10 cellular contexts compared by ENCODE assay signal in the genomic region with DNA sequence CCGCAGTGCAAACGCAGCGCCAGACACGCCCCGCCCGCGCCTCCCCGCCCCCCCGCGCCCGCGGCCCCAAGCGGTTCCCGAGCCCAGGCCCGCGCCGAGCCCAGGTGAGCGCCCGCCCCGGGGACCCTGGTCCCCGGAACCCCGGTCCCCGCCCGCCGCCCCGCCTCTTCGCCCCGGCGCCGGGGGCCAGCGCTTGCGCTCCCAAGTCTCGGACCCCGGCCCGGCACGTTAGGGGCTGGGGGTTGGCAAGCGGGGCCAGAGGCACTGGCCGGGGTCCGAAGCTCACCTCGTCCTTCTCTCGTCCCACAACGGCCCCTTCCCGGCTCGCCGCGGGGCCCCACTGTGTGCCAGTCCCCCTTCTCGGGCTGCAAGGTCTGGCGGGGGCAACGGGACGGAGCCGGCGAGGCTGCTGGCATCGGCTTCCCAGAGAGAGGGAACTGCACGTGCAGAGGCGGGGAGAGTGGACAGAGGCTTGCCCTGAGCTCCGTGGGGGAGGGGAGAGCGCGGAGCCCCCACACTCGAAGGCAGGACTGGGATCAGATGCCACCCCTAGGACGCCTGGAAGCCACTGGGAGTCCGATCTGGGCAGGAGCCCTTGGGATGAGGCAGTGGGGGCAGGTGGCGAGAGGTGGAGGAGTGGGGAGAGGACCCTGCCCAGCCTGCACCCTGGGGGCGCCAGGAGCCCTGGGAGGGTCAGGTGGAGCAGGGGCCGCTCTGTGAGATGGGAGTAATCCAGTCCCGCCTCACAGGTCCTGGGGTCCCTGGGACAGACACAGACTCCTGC. TPM values are rescaled to one million over a fixed set of nuclear protein-coding genes. Genes with fewer than 3 reads are reported as not detected.
DNase-seq lines count a peak whose midpoint lies in the region; ATAC-seq, FAIRE-seq and TF ChIP-seq lines count a peak whose summit lies in the region.
"Had no signal": no experiment of that assay in that cellular context is flagged by ENCODE, and none has a peak within 500 bp of the region (broad histone marks: within the 10 kb centered on the region; RNA-seq: fewer than 3 reads in every experiment).

No MANE protein-coding gene starts in this region.

- intact Hi-C loops in spleen (cut with DNase I; ENCODE audit: low total_unique reads), result loop anchor here (10.0 kb wide), 1 partner anchor 50 kb away; a partner anchor contains a TSS

- no peaks in the 10 kb centered on the region for H3K36me3 Mint-ChIP-seq in astrocyte (ENCODE audit: low read depth, unreplicated experiment)

- TF ChIP-seq CTCF in astrocyte (IDR thresholded peaks at IDR 0.05; ENCODE audit: insufficient read depth, low read depth, low read length), result no peak
- no peak for TF ChIP-seq CTCF in keratinocyte (optimal IDR thresholded peaks at IDR 0.05 in 1 of 3, IDR thresholded peaks at IDR 0.05 in 1 of 3, conservative IDR thresholded peaks at IDR 0.05 in 1 of 3; ENCODE audit: extremely low read depth in 1 of 3, insufficient read depth in 2 of 3, low read length in 3 of 3)
- no peak for TF ChIP-seq CTCF in spleen (IDR thresholded peaks at IDR 0.05 in 8 of 11, conservative IDR thresholded peaks at IDR 0.05 in 3 of 11)

- peaks cover 2% of the 10 kb centered on the region for H3K4me1 Mint-ChIP-seq in astrocyte (ENCODE audit: low read depth, unreplicated experiment)

- dilution Hi-C loops in keratinocyte (cut with MboI; ENCODE audit: extremely low pct_ligation_motif_present, low sequenced_read_pairs), result no loop called here

- H3K27me3 ChIP-seq in H7 (ENCODE audit: control insufficient read depth, insufficient read depth, low read length) (peaks cover 64% of the 10 kb centered on the region), astrocyte (ENCODE audit: insufficient read depth, low read length) (peaks cover 14% of the 10 kb centered on the region), keratinocyte (ENCODE audit: control insufficient read depth, extremely low read depth, insufficient read depth, low read length) (peaks cover 11% of the 10 kb centered on the region), spleen (replicated peaks in 1 of 7) (peaks cover 0 to 32% (median 16%) of the 10 kb centered on the region in 7 donors), MG63 (no peaks in the 10 kb centered on the region)

- no peaks in the 10 kb centered on the region for H3K4me1 ChIP-seq in astrocyte (ENCODE audit: insufficient read depth, low read length)
- H3K4me1 ChIP-seq in keratinocyte (ENCODE audit: control insufficient read depth, extremely low read depth, insufficient read depth, low read length), result peaks cover 17% of the 10 kb centered on the region
- H3K4me1 ChIP-seq in spleen, result peaks cover 5 to 62% (median 45%) of the 10 kb centered on the region in 6 donors

- H4K20me1 ChIP-seq in astrocyte (ENCODE audit: insufficient read depth, low read length) (no peaks in the 10 kb centered on the region), keratinocyte (ENCODE audit: control insufficient read depth, extremely low read depth, insufficient read depth, low read length) (no peaks in the 10 kb centered on the region)

- no peak overlapping the region for H3K4me3 Mint-ChIP-seq in astrocyte (ENCODE audit: unreplicated experiment)

- H3K27ac ChIP-seq in astrocyte (ENCODE audit: low read depth, low read length) (no peak overlapping the region), keratinocyte (ENCODE audit: control insufficient read depth, insufficient read depth, low read length) (no peak overlapping the region), spleen (no peak overlapping the region)

- H3K4me3 ChIP-seq in H7 (ENCODE audit: insufficient read depth, low read depth, low read length) (peak overlapping the region; percentile 28), astrocyte (ENCODE audit: insufficient read depth, low read depth, low read length) (no peak overlapping the region), keratinocyte (ENCODE audit: control insufficient read depth in 2 of 3, extremely low read depth in 1 of 3, insufficient read depth in 2 of 3, low read depth in 1 of 3, low read length in 3 of 3) (peak overlapping the region in 2 of 3 experiments; percentile 18 to 46), spleen (peak overlapping the region in 4 of 8 donors; percentile 22 to 63 (median 34)), MG63 (no peak overlapping the region)

- no peaks in the 10 kb centered on the region for H3K9me3 Mint-ChIP-seq in astrocyte (ENCODE audit: unreplicated experiment)

- H3K9ac ChIP-seq in astrocyte (ENCODE audit: low read length) (no peak overlapping the region), keratinocyte (ENCODE audit: control insufficient read depth, extremely low read depth, insufficient read depth, low read length) (no peak overlapping the region)

- H3K79me2 ChIP-seq in astrocyte (ENCODE audit: insufficient read depth, low read length) (no peaks in the 10 kb centered on the region), keratinocyte (ENCODE audit: control insufficient read depth, insufficient read depth, low read length) (no peaks in the 10 kb centered on the region)

- H3K36me3 ChIP-seq in H7 (replicated peaks; ENCODE audit: control insufficient read depth, insufficient read depth, low read length) (no peaks in the 10 kb centered on the region), astrocyte (ENCODE audit: insufficient read depth, low read length) (no peaks in the 10 kb centered on the region), keratinocyte (ENCODE audit: control insufficient read depth in 2 of 2, extremely low read depth in 1 of 2, insufficient read depth in 2 of 2, low read length in 2 of 2) (no peaks in the 10 kb centered on the region), spleen (no peaks in the 10 kb centered on the region), MG63 (no peaks in the 10 kb centered on the region)

- H2AFZ ChIP-seq in astrocyte (ENCODE audit: low read depth, low read length) (peak overlapping the region; percentile 56), keratinocyte (ENCODE audit: control insufficient read depth, low read length) (peak overlapping the region; percentile 26)

- ATAC-seq in GM18867 (IDR thresholded peaks at IDR 0.05; ENCODE audit: unreplicated experiment) (no peak), GM18511 (IDR thresholded peaks at IDR 0.05; ENCODE audit: unreplicated experiment) (no peak)
- ATAC-seq: activated CD4-positive, alpha-beta T cell treated with anti-CD3 and anti-CD28 coated beads for 36 hours had no signal

- 11 to 17% (median 13%) methylated on average over 26 to 65 of the region's 65 CpGs for WGBS in spleen, 5 donors

- no peaks in the 10 kb centered on the region for H3K9me3 ChIP-seq in astrocyte (ENCODE audit: insufficient read depth, low read depth, low read length)
- H3K9me3 ChIP-seq in keratinocyte (ENCODE audit: control insufficient read depth, low read depth, low read length), result no peaks in the 10 kb centered on the region
- no peaks in the 10 kb centered on the region for H3K9me3 ChIP-seq in spleen
- H3K9me3 ChIP-seq in MG63, result no peaks in the 10 kb centered on the region

- peak overlapping the region; percentile 75 for H3K4me2 ChIP-seq in astrocyte (ENCODE audit: low read length)
- peak overlapping the region; percentile 41 for H3K4me2 ChIP-seq in keratinocyte (ENCODE audit: control insufficient read depth, extremely low read depth, insufficient read depth, low read depth, low read length)

- H3K27ac Mint-ChIP-seq in astrocyte (ENCODE audit: unreplicated experiment), result no peak overlapping the region
- H3K27ac Mint-ChIP-seq: activated CD4-positive, alpha-beta T cell treated with anti-CD3 and anti-CD28 coated beads for 36 hours had no signal

- FAIRE-seq in astrocyte (lab: Jason Lieb, UNC), result no peak
- no peak for FAIRE-seq in keratinocyte (lab: Jason Lieb, UNC)

- peak; percentile 85 for DNase-seq in H7
- DNase-seq in astrocyte (ENCODE audit: low read depth), result no peak
- DNase-seq in keratinocyte (ENCODE audit: low read depth, low spot score), result no peak
- peak; percentile 78 for DNase-seq in spleen
- no peak for DNase-seq in MG63
- DNase-seq in NCI-H446 treated with DMSO at 0.1 percent for 48 hours (lab: John Stamatoyannopoulos, UW), result no peak
- DNase-seq: NCI-H2081 had no signal

- TF ChIP-seq POLR2A in spleen (IDR thresholded peaks at IDR 0.05), result no peak

- H3K27me3 Mint-ChIP-seq in astrocyte (ENCODE audit: low read depth, unreplicated experiment), result peaks cover 31% of the 10 kb centered on the region

- no peaks in the 10 kb centered on the region for H3K9me1 ChIP-seq in keratinocyte (ENCODE audit: control insufficient read depth, extremely low read depth, insufficient read depth, low read length)

RNA-seq across cellular contexts. Expression of a gene that starts 1.8 kb away (rescaled TPM):
- total RNA-seq in H7 (2014; rRNA removed; shearing (Covaris generic)), result 0.38 and 1.5 TPM in 2 replicates
- total RNA-seq in astrocyte, result 0.48 and 0.67 TPM in 2 replicates
- polyA plus RNA-seq in keratinocyte, result 0.56 to 1.1 TPM (median 0.59 TPM) in 3 replicates
- polyA plus RNA-seq in keratinocyte (2011; ENCODE audit: low read depth), result 0.36 TPM
- 0.39 and 1.1 TPM in 2 replicates for polyA plus RNA-seq in keratinocyte (2011; cell fraction: cytosol; rRNA removed)
- 3.4 and 5.3 TPM in 2 replicates for polyA plus RNA-seq in keratinocyte (2011; cell fraction: nucleus; rRNA removed)
- polyA plus RNA-seq in keratinocyte (2012; ENCODE audit: low replicate concordance), result 0.62 and 0.69 TPM in 2 replicates
- polyA minus RNA-seq in keratinocyte, result 0.29 to 0.30 TPM in 2 of 3 replicates, not detected in the other
- polyA minus RNA-seq in keratinocyte (2011; cell fraction: cytosol; rRNA and poly(A)+ RNA removed), result 1.7 TPM
- 1.2 and 1.4 TPM in 2 replicates for polyA minus RNA-seq in keratinocyte (2011; cell fraction: nucleus; rRNA and poly(A)+ RNA removed)
- 1 to 10 TPM; 3.7 to 8.7 (median 6.1) TPM for total RNA-seq in spleen
- polyA plus RNA-seq in spleen, result 1 to 10 TPM; 2.0 to 6.0 (median 5.3) TPM
- 0.56 TPM in 1 of 2 replicates, not detected in the other for total RNA-seq in MG63 (2014; rRNA removed; shearing (Covaris generic); ENCODE audit: low replicate concordance)

RNA-seq across cellular contexts. Expression of a gene that starts 16.8 kb away (rescaled TPM):
- 28.3 and 34.0 TPM in 2 replicates for total RNA-seq in H7 (2014; rRNA removed; shearing (Covaris generic))
- total RNA-seq in astrocyte (62.0 and 68.9 TPM in 2 replicates), spleen (10 to 100 TPM; 52.5 to 76.2 (median 62.6) TPM)
- polyA plus RNA-seq in keratinocyte (36.3 to 41.6 TPM (median 37.0 TPM) in 3 replicates), spleen (10 to 100 TPM; 21.9 to 44.5 (median 32.6) TPM)
- polyA plus RNA-seq in keratinocyte (2011; ENCODE audit: low read depth), result 62.8 TPM
- 16.8 and 24.3 TPM in 2 replicates for polyA plus RNA-seq in keratinocyte (2011; cell fraction: cytosol; rRNA removed)
- polyA plus RNA-seq in keratinocyte (2011; cell fraction: nucleus; rRNA removed), result 197 and 198 TPM in 2 replicates
- polyA plus RNA-seq in keratinocyte (2012; ENCODE audit: low replicate concordance), result 21.9 and 28.0 TPM in 2 replicates
- 41.7 to 114 TPM (median 62.4 TPM) in 3 replicates for polyA minus RNA-seq in keratinocyte
- polyA minus RNA-seq in keratinocyte (2011; cell fraction: cytosol; rRNA and poly(A)+ RNA removed), result 21.5 TPM
- 54.1 and 60.0 TPM in 2 replicates for polyA minus RNA-seq in keratinocyte (2011; cell fraction: nucleus; rRNA and poly(A)+ RNA removed)
- 21.2 and 25.3 TPM in 2 replicates for total RNA-seq in MG63 (2014; rRNA removed; shearing (Covaris generic); ENCODE audit: low replicate concordance)

RNA-seq across cellular contexts. Expression of a gene that starts 36.6 kb away (rescaled TPM):
- 42.7 and 49.1 TPM in 2 replicates for total RNA-seq in H7 (2014; rRNA removed; shearing (Covaris generic))
- total RNA-seq in astrocyte (12.1 and 12.2 TPM in 2 replicates), spleen (10 to 100 TPM; 16.7 to 38.7 (median 26.5) TPM)
- polyA plus RNA-seq in keratinocyte (10.4 to 14.8 TPM (median 14.2 TPM) in 3 replicates), spleen (10 to 100 TPM; 31.8 to 53.3 (median 47.5) TPM)
- polyA plus RNA-seq in keratinocyte (2011; ENCODE audit: low read depth), result 11.7 TPM
- polyA plus RNA-seq in keratinocyte (2011; cell fraction: cytosol; rRNA removed), result 5.6 and 10.7 TPM in 2 replicates
- polyA plus RNA-seq in keratinocyte (2011; cell fraction: nucleus; rRNA removed), result 11.0 and 12.6 TPM in 2 replicates
- 7.7 and 14.4 TPM in 2 replicates for polyA plus RNA-seq in keratinocyte (2012; ENCODE audit: low replicate concordance)
- polyA minus RNA-seq in keratinocyte, result 4.3 to 6.5 TPM (median 6.4 TPM) in 3 replicates
- polyA minus RNA-seq in keratinocyte (2011; cell fraction: cytosol; rRNA and poly(A)+ RNA removed), result 6.7 TPM
- polyA minus RNA-seq in keratinocyte (2011; cell fraction: nucleus; rRNA and poly(A)+ RNA removed), result 3.2 and 4.9 TPM in 2 replicates
- 33.8 and 46.5 TPM in 2 replicates for total RNA-seq in MG63 (2014; rRNA removed; shearing (Covaris generic); ENCODE audit: low replicate concordance)

RNA-seq across cellular contexts. Expression of a gene that starts 48.1 kb away (rescaled TPM):
- 70.6 and 71.5 TPM in 2 replicates for total RNA-seq in H7 (2014; rRNA removed; shearing (Covaris generic))
- total RNA-seq in astrocyte (59.5 and 63.0 TPM in 2 replicates), spleen (10 to 100 TPM; 56.7 to 65.3 (median 58.1) TPM)
- polyA plus RNA-seq in keratinocyte (25.0 to 33.4 TPM (median 32.1 TPM) in 3 replicates), spleen (10 to 100 TPM; 11.5 to 17.9 (median 12.2) TPM)
- 20.1 TPM for polyA plus RNA-seq in keratinocyte (2011; ENCODE audit: low read depth)
- polyA plus RNA-seq in keratinocyte (2011; cell fraction: cytosol; rRNA removed), result 25.7 and 32.5 TPM in 2 replicates
- polyA plus RNA-seq in keratinocyte (2011; cell fraction: nucleus; rRNA removed), result 45.7 and 47.1 TPM in 2 replicates
- polyA plus RNA-seq in keratinocyte (2012; ENCODE audit: low replicate concordance), result 38.4 and 43.5 TPM in 2 replicates
- 38.7 to 48.3 TPM (median 46.5 TPM) in 3 replicates for polyA minus RNA-seq in keratinocyte
- 36.8 TPM for polyA minus RNA-seq in keratinocyte (2011; cell fraction: cytosol; rRNA and poly(A)+ RNA removed)
- polyA minus RNA-seq in keratinocyte (2011; cell fraction: nucleus; rRNA and poly(A)+ RNA removed), result 26.8 and 44.1 TPM in 2 replicates
- total RNA-seq in MG63 (2014; rRNA removed; shearing (Covaris generic); ENCODE audit: low replicate concordance), result 23.1 and 25.0 TPM in 2 replicates

RNA-seq across cellular contexts. Expression of a gene that starts 49.7 kb away (rescaled TPM):
- 0.26 and 0.31 TPM in 2 replicates for total RNA-seq in H7 (2014; rRNA removed; shearing (Covaris generic))
- total RNA-seq in astrocyte (0.22 and 0.45 TPM in 2 replicates), spleen (10 to 100 TPM in 2 of 7 donors, 1 to 10 TPM in 5; 3.2 to 14.4 (median 4.5) TPM)
- polyA plus RNA-seq in keratinocyte (0.65 to 1.0 TPM (median 0.87 TPM) in 3 replicates), spleen (1 to 10 TPM in 2 of 3 donors, under 1 TPM in 1; 0.86 to 5.6 (median 2.7) TPM)
- polyA plus RNA-seq in keratinocyte (2011; ENCODE audit: low read depth), result not detected
- 0.26 and 0.45 TPM in 2 replicates for polyA plus RNA-seq in keratinocyte (2011; cell fraction: cytosol; rRNA removed)
- 3.3 and 4.8 TPM in 2 replicates for polyA plus RNA-seq in keratinocyte (2011; cell fraction: nucleus; rRNA removed)
- polyA plus RNA-seq in keratinocyte (2012; ENCODE audit: low replicate concordance), result 0.72 and 1.2 TPM in 2 replicates
- 0.53 to 1.3 TPM (median 0.69 TPM) in 3 replicates for polyA minus RNA-seq in keratinocyte
- polyA minus RNA-seq in keratinocyte (2011; cell fraction: cytosol; rRNA and poly(A)+ RNA removed), result not detected
- polyA minus RNA-seq in keratinocyte (2011; cell fraction: nucleus; rRNA and poly(A)+ RNA removed), result 0.54 and 1.1 TPM in 2 replicates
- total RNA-seq in MG63 (2014; rRNA removed; shearing (Covaris generic); ENCODE audit: low replicate concordance), result 1.1 and 10.0 TPM in 2 replicates

Comparison
In these comparisons a context has a peak if more than half of its experiments do, and no peak if none do; other contexts are left out.
1. DNase-seq: peak in H7 (single experiment) and spleen (single experiment); none in astrocyte (single experiment), keratinocyte (single experiment), MG63 (single experiment) and NCI-H446 treated with DMSO at 0.1 percent for 48 hours (single experiment).
2. H3K4me3 ChIP-seq: peak in H7 (single experiment) and keratinocyte (2 of 3); none in astrocyte (single experiment) and MG63 (single experiment).